In genomic region chr22:32992821-32993220, GRCh38 we compare ENCODE assay signal across 17 cellular contexts.
DNase-seq lines count a peak whose midpoint lies in the region; ATAC-seq and TF ChIP-seq lines count a peak whose summit lies in the region.
"Had no signal": no experiment of that assay in that cellular context is flagged by ENCODE, and none has a peak within 500 bp of the region (broad histone marks: within the 10 kb centered on the region; RNA-seq: fewer than 3 reads in every experiment).

No MANE protein-coding gene starts in this region.

- no peak overlapping the region for H2BK15ac ChIP-seq in neuronal stem cell (ENCODE audit: low read length)

- H3K9ac ChIP-seq in neuronal stem cell (ENCODE audit: low read depth, low read length, poor library complexity) = no peak overlapping the region

- H3K4ac ChIP-seq in neuronal stem cell (ENCODE audit: low read length) = no peak overlapping the region

- TF ChIP-seq EP300 in upper lobe of left lung (IDR thresholded peaks at IDR 0.05) = no peak

- peak overlapping the region; percentile 2 for H2AK5ac ChIP-seq in neuronal stem cell (ENCODE audit: low read depth, low read length)

- H3K27ac ChIP-seq in RWPE1 (peak overlapping the region; percentile 95), neuronal stem cell (replicated peaks; ENCODE audit: low read length) (no peak overlapping the region), upper lobe of left lung (no peak overlapping the region)
- H3K27ac ChIP-seq: HL-60 had no signal

- no peak overlapping the region for H3K14ac ChIP-seq in neuronal stem cell (ENCODE audit: low read length)

- ATAC-seq in GM19328 (IDR thresholded peaks at IDR 0.05; ENCODE audit: unreplicated experiment) (no peak), upper lobe of left lung (ENCODE audit: low FRiP score in 2 of 2) (no peak)
- ATAC-seq: HCT116 had no signal

- CTCF ChIA-PET in RWPE1 (lab: Yijun Ruan, JAX) = no interaction called here

- no peak overlapping the region for H3K23ac ChIP-seq in neuronal stem cell (ENCODE audit: low read depth, low read length, poor library complexity)

- no peak overlapping the region for H3K4me3 ChIP-seq in neuronal stem cell (ENCODE audit: low read length in 2 of 2)
- H3K4me3 ChIP-seq in upper lobe of left lung = no peak overlapping the region

- H3K4me1 Mint-ChIP-seq in type B pancreatic cell (ENCODE audit: unreplicated experiment) = peaks cover 21% of the 10 kb centered on the region
- H3K4me1 Mint-ChIP-seq: B cell; CD4-positive, alpha-beta memory T cell had no signal

- no peak overlapping the region for H4K91ac ChIP-seq in neuronal stem cell (ENCODE audit: low read depth, low read length, poor library complexity)

- H3K27me3 ChIP-seq in neuronal stem cell (ENCODE audit: control insufficient read depth in 3 of 3, insufficient read depth in 3 of 3, low read depth in 1 of 3, low read length in 3 of 3) = no peaks in the 10 kb centered on the region
- H3K27me3 ChIP-seq in upper lobe of left lung = no peaks in the 10 kb centered on the region

- no peak for DNase-seq in RWPE1 (ENCODE audit: low spot score)
- DNase-seq in islet precursor cell = peak; percentile 29
- no peak for DNase-seq in neuronal stem cell (ENCODE audit: low spot score)
- peak; percentile 22 for DNase-seq in type B pancreatic cell (ENCODE audit: extremely low spot score, unreplicated experiment)
- DNase-seq in midbrain (lab: John Stamatoyannopoulos, UW) = no peak
- no peak for DNase-seq in upper lobe of left lung
- DNase-seq: ACHN; C1 segment of cervical spinal cord; CD4-positive, alpha-beta memory T cell; COR-L47; DMS153; DND-41; GF-D8 had no signal

- no peak for TF ChIP-seq POLR2A in upper lobe of left lung (IDR thresholded peaks at IDR 0.05)

- no peak overlapping the region for H3K4me3 Mint-ChIP-seq in type B pancreatic cell
- H3K4me3 Mint-ChIP-seq: B cell; CD4-positive, alpha-beta memory T cell had no signal

- H3K27me3 Mint-ChIP-seq in type B pancreatic cell = no peaks in the 10 kb centered on the region
- H3K27me3 Mint-ChIP-seq: CD4-positive, alpha-beta memory T cell had no signal

- H3K4me2 ChIP-seq in neuronal stem cell (ENCODE audit: insufficient read depth, low read length, poor library complexity, severe bottlenecking) = no peak overlapping the region

- H3K9me3 ChIP-seq in neuronal stem cell (replicated peaks in 1 of 2; ENCODE audit: control insufficient read depth in 2 of 2, insufficient read depth in 1 of 2, low read depth in 1 of 2, low read length in 2 of 2) (no peaks in the 10 kb centered on the region), upper lobe of left lung (no peaks in the 10 kb centered on the region)

- no peak overlapping the region for H2BK12ac ChIP-seq in neuronal stem cell (ENCODE audit: low read length)

- no peak overlapping the region for H2AFZ ChIP-seq in neuronal stem cell (ENCODE audit: low read length)

- H2BK5ac ChIP-seq in neuronal stem cell (ENCODE audit: low read length) = peak overlapping the region; percentile 30

- no peaks in the 10 kb centered on the region for H3K9me3 Mint-ChIP-seq in type B pancreatic cell
- H3K9me3 Mint-ChIP-seq: CD4-positive, alpha-beta memory T cell had no signal

- no peak overlapping the region for H4K8ac ChIP-seq in neuronal stem cell (ENCODE audit: low read depth, low read length)

- TF ChIP-seq CTCF in RWPE1 (conservative IDR thresholded peaks at IDR 0.05; ENCODE audit: low read depth) (no peak), type B pancreatic cell (conservative IDR thresholded peaks at IDR 0.05) (no peak), upper lobe of left lung (IDR thresholded peaks at IDR 0.05) (no peak)

- H3K27ac Mint-ChIP-seq in type B pancreatic cell = no peak overlapping the region
- H3K27ac Mint-ChIP-seq: B cell; CD4-positive, alpha-beta memory T cell had no signal

- peaks cover 2% of the 10 kb centered on the region for H3K79me1 ChIP-seq in neuronal stem cell (ENCODE audit: low read depth, low read length)

- H3K18ac ChIP-seq in neuronal stem cell (ENCODE audit: low read length) = peak overlapping the region; percentile 50

- WGBS in neuronal stem cell (ENCODE audit: extremely low coverage in 2 of 2, insufficient read length in 2 of 2, insufficient replicate concordance in 1 of 2), 2 donors = no CpG with 5 or more reads among the region's 4 CpGs
- WGBS in upper lobe of left lung, 2 donors = 92% methylated on average over 4 of the region's 4 CpGs

- H2BK120ac ChIP-seq in neuronal stem cell (ENCODE audit: low read depth, low read length) = peak overlapping the region; percentile 33

- H3K36me3 Mint-ChIP-seq in type B pancreatic cell = no peaks in the 10 kb centered on the region
- H3K36me3 Mint-ChIP-seq: CD4-positive, alpha-beta memory T cell had no signal

- peaks cover 9 to 26% of the 10 kb centered on the region in 2 donors for H3K4me1 ChIP-seq in neuronal stem cell (ENCODE audit: control insufficient read depth in 2 of 2, insufficient read depth in 1 of 2, low read depth in 1 of 2, low read length in 2 of 2)
- H3K4me1 ChIP-seq in upper lobe of left lung = peaks cover 23 to 31% (median 26%) of the 10 kb centered on the region in 4 donors

- H3K36me3 ChIP-seq in neuronal stem cell (replicated peaks in 1 of 2; ENCODE audit: control insufficient read depth in 2 of 2, insufficient read depth in 2 of 2, low read length in 2 of 2) (no peaks in the 10 kb centered on the region), upper lobe of left lung (no peaks in the 10 kb centered on the region)

- POLR2A ChIA-PET in RWPE1 (lab: Yijun Ruan, JAX; ENCODE audit: low non-redundant PET) = no interaction called here

Comparison
In these comparisons a context has a peak if more than half of its experiments do, and no peak if none do; other contexts are left out.
1. DNase-seq: peak in islet precursor cell (single experiment) and type B pancreatic cell (single experiment); none in RWPE1 (single experiment), neuronal stem cell (single experiment), midbrain (single experiment) and upper lobe of left lung (0 of 2).